In genomic region chr19:18589380-18590272, GRCh38 we compare ENCODE assay signal across 8 cellular contexts. TPM values are rescaled to one million over a fixed set of nuclear protein-coding genes. Genes with fewer than 3 reads are reported as not detected.
A peak's percentile ranks its signal among the peaks of the same experiment; 100 is the strongest.
DNase-seq lines count a peak whose midpoint lies in the region; ATAC-seq and TF ChIP-seq lines count a peak whose summit lies in the region.

No MANE protein-coding gene starts in this region.

- H3K4me1 Mint-ChIP-seq in activated naive CD4-positive, alpha-beta T cell treated with anti-CD3 and anti-CD28 coated beads, Interleukin-2, amount 10 ng/mL, durations not matched to agents 7 days and 5 days: peaks cover 51% of the 10 kb centered on the region

- H3K9ac ChIP-seq in parathyroid adenoma: peak overlapping the region; percentile 64

- DNase-seq in DMS 273 (lab: John Stamatoyannopoulos, UW; ENCODE audit: unreplicated experiment) (peak; percentile 89), HT-29 (ENCODE audit: low spot score) (peak; percentile 65), RKO (ENCODE audit: low spot score) (peak; percentile 81), Right ventricle myocardium inferior (ENCODE audit: missing footprints) (peak; percentile 87), mesenteric fat pad (ENCODE audit: low spot score) (no peak)
- peak; percentile 84 for DNase-seq in activated naive CD4-positive, alpha-beta T cell treated with anti-CD3 and anti-CD28 coated beads, Interleukin-2, amount 10 ng/mL, durations not matched to agents 7 days and 5 days

- ATAC-seq in GM21360 (IDR thresholded peaks at IDR 0.05; ENCODE audit: unreplicated experiment) (peak; percentile 30), Right ventricle myocardium inferior (peak; percentile 59)

- peak overlapping the region; percentile 99 for H2AFZ ChIP-seq in parathyroid adenoma

- peak overlapping the region; percentile 72 for H3K4me2 ChIP-seq in parathyroid adenoma (ENCODE audit: low read length)

- peak overlapping the region; percentile 77 for H3K4me3 Mint-ChIP-seq in activated naive CD4-positive, alpha-beta T cell treated with anti-CD3 and anti-CD28 coated beads, Interleukin-2, amount 10 ng/mL, durations not matched to agents 7 days and 5 days

- peaks cover 15% of the 10 kb centered on the region for H3K36me3 Mint-ChIP-seq in activated naive CD4-positive, alpha-beta T cell treated with anti-CD3 and anti-CD28 coated beads, Interleukin-2, amount 10 ng/mL, durations not matched to agents 7 days and 5 days

- H3K27ac ChIP-seq in parathyroid adenoma: peak overlapping the region; percentile 74

- H3K36me3 ChIP-seq in parathyroid adenoma (ENCODE audit: control insufficient read depth, insufficient read depth, low read length): no peaks in the 10 kb centered on the region

- H3K27me3 Mint-ChIP-seq in activated naive CD4-positive, alpha-beta T cell treated with anti-CD3 and anti-CD28 coated beads, Interleukin-2, amount 10 ng/mL, durations not matched to agents 7 days and 5 days: peaks cover 12% of the 10 kb centered on the region

- H3K4me1 ChIP-seq in parathyroid adenoma: peaks cover under 1% of the 10 kb centered on the region

- no peaks in the 10 kb centered on the region for H3K9me3 Mint-ChIP-seq in activated naive CD4-positive, alpha-beta T cell treated with anti-CD3 and anti-CD28 coated beads, Interleukin-2, amount 10 ng/mL, durations not matched to agents 7 days and 5 days

- H3K27ac Mint-ChIP-seq in activated naive CD4-positive, alpha-beta T cell treated with anti-CD3 and anti-CD28 coated beads, Interleukin-2, amount 10 ng/mL, durations not matched to agents 7 days and 5 days: peak overlapping the region; percentile 97

- no peaks in the 10 kb centered on the region for H3K9me3 ChIP-seq in parathyroid adenoma (ENCODE audit: control insufficient read depth, low read length)

- H3K4me3 ChIP-seq in parathyroid adenoma (ENCODE audit: low read depth, low read length): peak overlapping the region; percentile 73

- H3K27me3 ChIP-seq in parathyroid adenoma (ENCODE audit: control insufficient read depth, insufficient read depth, low read length): no peaks in the 10 kb centered on the region

- CTCF ChIA-PET in activated naive CD4-positive, alpha-beta T cell treated with anti-CD3 and anti-CD28 coated beads, Interleukin-2, amount 10 ng/mL, durations not matched to agents 7 days and 5 days (lab: Charles Lee): interaction anchor here (0.6 to 3.6 kb wide), 10 partner anchors 9 to 119 kb away, joined by 3 to 32 read pairs (median 7); partner anchors contain the start of genes ELL, FKBP8, KXD1 and UBA52

- H3K79me2 ChIP-seq in parathyroid adenoma: no peaks in the 10 kb centered on the region

- no peak for TF ChIP-seq CTCF in parathyroid adenoma (IDR thresholded peaks at IDR 0.05)

- intact Hi-C loops in Right ventricle myocardium inferior (cut with DNase I): loop anchor here (5.0 kb wide), 1 partner anchor 83 kb away; no protein-coding TSS in a partner anchor

RNA-seq across cellular contexts. Expression of gene REX1BD, which starts 1.0 kb away (rescaled TPM):
- total RNA-seq in HT-29 (2014; rRNA removed; shearing (Covaris generic)): 125 and 132 TPM in 2 replicates
- total RNA-seq in Right ventricle myocardium inferior (79.3 TPM), mesenteric fat pad (52.7 TPM)

RNA-seq across cellular contexts. Expression of gene CRLF1, which starts 17.0 kb away (rescaled TPM):
- 0.16 TPM in 1 of 2 replicates, not detected in the other for total RNA-seq in HT-29 (2014; rRNA removed; shearing (Covaris generic))
- total RNA-seq in Right ventricle myocardium inferior (35.7 TPM), mesenteric fat pad (30.7 TPM)

RNA-seq across cellular contexts. Expression of gene UBA52, which starts 18.0 kb away (rescaled TPM):
- 660 TPM in 2 replicates for total RNA-seq in HT-29 (2014; rRNA removed; shearing (Covaris generic))
- total RNA-seq in Right ventricle myocardium inferior (737 TPM), mesenteric fat pad (959 TPM)

RNA-seq across cellular contexts. Expression of gene TMEM59L, which starts 23.0 kb away (rescaled TPM):
- 0.10 TPM in 1 of 2 replicates, not detected in the other for total RNA-seq in HT-29 (2014; rRNA removed; shearing (Covaris generic))
- total RNA-seq in Right ventricle myocardium inferior (2.8 TPM), mesenteric fat pad (2.0 TPM)

RNA-seq across cellular contexts. Expression of gene KXD1, which starts 32.0 kb away (rescaled TPM):
- 109 and 126 TPM in 2 replicates for total RNA-seq in HT-29 (2014; rRNA removed; shearing (Covaris generic))
- total RNA-seq in Right ventricle myocardium inferior (50.3 TPM), mesenteric fat pad (90.9 TPM)

Comparison
In these comparisons a context has a peak if more than half of its experiments do, and no peak if none do; other contexts are left out.
1. RNA of gene CRLF1, which starts 17.0 kb away (total RNA-seq): 35.7 TPM in Right ventricle myocardium inferior (single experiment) and 30.7 TPM in mesenteric fat pad (single experiment); 0.16 TPM in HT-29; every median in the first group is over 10 times any median in the second.